1 cellular context compared by ENCODE assay signal in the genomic region with DNA sequence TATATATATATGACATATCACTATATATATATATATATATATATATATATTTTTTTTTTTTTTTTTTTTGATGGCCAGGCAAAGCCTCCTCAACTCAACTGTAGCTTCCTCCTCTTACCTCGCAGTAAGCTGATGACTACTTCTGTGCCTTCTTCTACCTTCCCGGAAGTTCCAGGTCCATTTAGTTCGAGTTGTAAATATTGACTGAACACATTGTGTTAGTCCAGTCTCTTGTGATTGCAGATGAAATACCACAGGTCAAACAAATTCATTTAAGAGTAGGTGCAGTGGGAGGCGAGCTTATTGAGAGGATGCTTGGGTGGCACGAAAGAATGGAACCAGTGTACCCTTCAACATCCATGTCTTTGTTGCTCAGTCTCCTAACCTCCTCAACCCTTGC.
TF ChIP-seq lines count a peak whose summit lies in the region.

No MANE protein-coding gene starts in this region.

TF ChIP-seq in H1, 55 proteins besides CTCF, POLR2A, EP300 and RAD21 (continued from another document):
- no peak for TF ChIP-seq ATF2 (IDR thresholded peaks at IDR 0.05; ENCODE audit: low read length)
- TF ChIP-seq BRCA1 (IDR thresholded peaks at IDR 0.05; ENCODE audit: low read depth, low read length), result no peak
- TF ChIP-seq, protein P1, sequence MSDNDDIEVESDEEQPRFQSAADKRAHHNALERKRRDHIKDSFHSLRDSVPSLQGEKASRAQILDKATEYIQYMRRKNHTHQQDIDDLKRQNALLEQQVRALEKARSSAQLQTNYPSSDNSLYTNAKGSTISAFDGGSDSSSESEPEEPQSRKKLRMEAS (IDR thresholded peaks at IDR 0.05), result no peak
